ENCODE assay signal across 8 cellular contexts in genomic region chr11:71748965-71749645, GRCh38.
DNase-seq lines count a peak whose midpoint lies in the region; ATAC-seq and TF ChIP-seq lines count a peak whose summit lies in the region.
"Not testable (repeated sequence)": the region's sequence is repeated elsewhere in the genome, so short reads cannot be mapped to it uniquely, and the experiment has no call there.

No MANE protein-coding gene starts in this region.

- H2BK120ac ChIP-seq in mesendoderm (ENCODE audit: low read depth, low read length): peak overlapping the region; percentile 88

- DNase-seq in EH (ENCODE audit: low read depth) (peak; percentile 14), adrenal gland (peak; percentile 16 to 59 (median 47)), colonic mucosa (peak; percentile 25), fibroblast of villous mesenchyme (ENCODE audit: low read depth) (peak; percentile 78), mesendoderm (peak; percentile 17), stromal cell of bone marrow (ENCODE audit: low read depth) (peak; percentile 3)
- DNase-seq in Panc1 (ENCODE audit: low read depth, low spot score): not testable (repeated sequence)

- not testable (repeated sequence) for ATAC-seq in Panc1

- not testable (repeated sequence) for H3K79me2 ChIP-seq in mesendoderm (ENCODE audit: control insufficient read depth, insufficient read depth, low read length)

- not testable (repeated sequence) for H2BK15ac ChIP-seq in mesendoderm (replicated peaks; ENCODE audit: low read depth)

- not testable (repeated sequence) for H3K4me2 ChIP-seq in mesendoderm (ENCODE audit: low read length)

- peak overlapping the region; percentile 56 for H3K56ac ChIP-seq in mesendoderm (ENCODE audit: low read length)

- not testable (repeated sequence) for H2AK5ac ChIP-seq in mesendoderm (ENCODE audit: low read length)

- not testable (repeated sequence) for H3K27ac ChIP-seq in Panc1 (ENCODE audit: low read length); colonic mucosa
- H3K27ac ChIP-seq in adrenal gland: peak overlapping the region in 2 of 5 donors; percentile 45 to 57
- peak overlapping the region; percentile 66 for H3K27ac ChIP-seq in mesendoderm (ENCODE audit: low read depth, low read length)

- H3K4ac ChIP-seq in mesendoderm (ENCODE audit: low read depth, low read length): peak overlapping the region; percentile 87

- H3K9ac ChIP-seq in colonic mucosa (ENCODE audit: low read depth in 2 of 2, low read length in 2 of 2): not testable (repeated sequence)
- H3K9ac ChIP-seq in mesendoderm (ENCODE audit: low read length): peak overlapping the region; percentile 44

- BruUV-seq in Panc1 (replicated peaks; lab: Mats Ljungman, UMichigan): not testable (repeated sequence)

- H4K8ac ChIP-seq in mesendoderm (ENCODE audit: low read depth, low read length): not testable (repeated sequence)

- H4K5ac ChIP-seq in mesendoderm (ENCODE audit: low read length): not testable (repeated sequence)

- POLR2A ChIA-PET in Panc1 (lab: Charles Lee): not testable (repeated sequence)

- H3K23ac ChIP-seq in mesendoderm (ENCODE audit: low read length): not testable (repeated sequence)

- not testable (repeated sequence) for H3K4me3 ChIP-seq in Panc1 (ENCODE audit: low read depth in 2 of 2, low read length in 2 of 2); colonic mucosa; fibroblast of villous mesenchyme (ENCODE audit: low read depth, low read length); mesendoderm (ENCODE audit: low read length)
- peak overlapping the region in 1 of 4 donors; percentile 8 for H3K4me3 ChIP-seq in adrenal gland

- not testable (repeated sequence) for H3K36me3 ChIP-seq in Panc1 (ENCODE audit: control insufficient read depth, insufficient read depth, low read length); adrenal gland (replicated peaks in 1 of 2); colonic mucosa; mesendoderm (ENCODE audit: control insufficient read depth, insufficient read depth, low read length)

- not testable (repeated sequence) for H3K27me3 ChIP-seq in Panc1 (ENCODE audit: control insufficient read depth, insufficient read depth, low read length); adrenal gland; colonic mucosa; mesendoderm (ENCODE audit: insufficient read depth, low read length, poor library complexity)

- TF ChIP-seq POLR2A in adrenal gland (IDR thresholded peaks at IDR 0.05): not testable (repeated sequence)

- in situ Hi-C loops in Panc1 (cut with HindIII; ENCODE audit: low pct_unique_long_range_greater_than_20kb, low sequenced_read_pairs): not testable (repeated sequence)

- intact Hi-C loops in Panc1 (cut with micrococcal nuclease; ENCODE audit: unreplicated experiment); adrenal gland (cut with DNase I); colonic mucosa (cut with DNase I): not testable (repeated sequence)

- H3K9me3 ChIP-seq in Panc1 (ENCODE audit: control insufficient read depth, insufficient read depth, low read depth, low read length); adrenal gland (replicated peaks in 1 of 3); colonic mucosa: not testable (repeated sequence)

- not testable (repeated sequence) for H3K4me1 ChIP-seq in Panc1 (ENCODE audit: control insufficient read depth, insufficient read depth, low read length); adrenal gland (replicated peaks in 1 of 2); colonic mucosa; mesendoderm (ENCODE audit: control insufficient read depth, low read depth, low read length)

- TF ChIP-seq CTCF in LNCAP (IDR thresholded peaks at IDR 0.05): peak; percentile 28; the same call in 1 of the 2 replicates
- peak; percentile 33 for TF ChIP-seq CTCF in Panc1 (IDR thresholded peaks at IDR 0.05)
- not testable (repeated sequence) for TF ChIP-seq CTCF in adrenal gland (IDR thresholded peaks at IDR 0.05); colonic mucosa (IDR thresholded peaks at IDR 0.05); fibroblast of villous mesenchyme (IDR thresholded peaks at IDR 0.05; ENCODE audit: insufficient read depth, low read depth, low read length)

- WGBS in adrenal gland, 4 donors: 20 to 23% (median 22%) methylated on average over 14 of the region's 14 CpGs
- WGBS in mesendoderm (ENCODE audit: extremely low coverage, insufficient coverage, low lambda C conversion rate): no CpG with 5 or more reads among the region's 14 CpGs

- peak overlapping the region; percentile 84 for H2BK5ac ChIP-seq in mesendoderm (ENCODE audit: low read length)

- not testable (repeated sequence) for H3K79me1 ChIP-seq in mesendoderm (ENCODE audit: low read length)

- CTCF ChIA-PET in Panc1 (lab: Charles Lee): interaction anchor here (0.6 kb wide), 1 partner anchor 22 kb away, joined by 3 read pairs; no protein-coding TSS in a partner anchor

- H3K18ac ChIP-seq in mesendoderm (ENCODE audit: low read length): peak overlapping the region; percentile 39
